In genomic region chr2:227503433-227504406, GRCh38 we compare ENCODE assay signal across 1 cellular context.
TF ChIP-seq lines count a peak whose summit lies in the region.

No MANE protein-coding gene starts in this region.

TF ChIP-seq in IMR-90, 13 proteins besides CTCF, POLR2A, EP300 and RAD21:
- no peak for TF ChIP-seq BHLHE40 (IDR thresholded peaks at IDR 0.05; ENCODE audit: low read depth, low read length)
- TF ChIP-seq ELK1 (IDR thresholded peaks at IDR 0.05; ENCODE audit: borderline replicate concordance, low read depth, low read length) = no peak
- peak; percentile 48; the same call in 1 of the 2 replicates for TF ChIP-seq NFE2L2 (IDR thresholded peaks at IDR 0.05; ENCODE audit: low read depth, low read length)
- no peak for TF ChIP-seq SMC3 (IDR thresholded peaks at IDR 0.05; ENCODE audit: low read depth, low read length)
- no peak for TF ChIP-seq FOS (IDR thresholded peaks at IDR 0.05; ENCODE audit: low read depth, low read length)
- no peak for TF ChIP-seq USF2 (IDR thresholded peaks at IDR 0.05; ENCODE audit: low read depth, low read length)
- peak; percentile 17 for TF ChIP-seq RCOR1 (IDR thresholded peaks at IDR 0.05; ENCODE audit: insufficient replicate concordance, low read length)
- TF ChIP-seq CEBPB (IDR thresholded peaks at IDR 0.05; ENCODE audit: low read depth, low read length) = no peak
- peak; percentile 31; the same call in 1 of the 2 replicates for TF ChIP-seq MAFK (IDR thresholded peaks at IDR 0.05; ENCODE audit: low read depth, low read length)
- TF ChIP-seq MXI1 (IDR thresholded peaks at IDR 0.05; ENCODE audit: borderline replicate concordance, low read depth, low read length) = no peak
- TF ChIP-seq CHD1 (IDR thresholded peaks at IDR 0.05; ENCODE audit: low read depth, low read length) = no peak
- TF ChIP-seq MAZ (IDR thresholded peaks at IDR 0.05; ENCODE audit: borderline replicate concordance, low read depth, low read length) = no peak
- no peak for TF ChIP-seq RFX5 (IDR thresholded peaks at IDR 0.05; ENCODE audit: low read depth, low read length)
